Comparison of ENCODE assay signal across 18 cellular contexts in the genomic region with DNA sequence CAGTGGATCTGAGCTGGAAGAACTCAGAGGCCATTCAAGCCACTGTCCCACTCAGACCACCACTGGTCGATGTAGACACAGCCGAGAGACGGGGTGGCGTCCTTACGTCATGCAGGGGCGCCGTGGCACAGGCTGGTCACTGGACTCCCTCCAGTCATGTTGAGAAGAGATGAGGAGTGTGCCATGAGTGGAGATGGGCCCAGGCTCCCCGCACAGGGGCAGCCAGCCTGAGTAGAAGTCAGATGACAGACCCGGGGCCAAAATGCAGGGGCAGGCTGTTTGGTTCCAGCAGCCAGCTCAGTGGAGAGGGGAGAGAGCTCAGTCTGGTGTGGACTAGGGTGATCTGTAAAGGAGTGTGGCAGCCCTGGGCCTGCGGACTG.
"Had no signal": no experiment of that assay in that cellular context is flagged by ENCODE, and none has a peak within 500 bp of the region (broad histone marks: within the 10 kb centered on the region; RNA-seq: fewer than 3 reads in every experiment).

No MANE protein-coding gene starts in this region.

- ATAC-seq: activated CD8-positive, alpha-beta memory T cell treated with anti-CD3 and anti-CD28 coated beads, Interleukin-2, amount 10 ng/mL, durations not matched to agents 7 days and 5 days had no signal

- DNase-seq: activated B cell treated with CpG ODN at 0.5 μM for 24 hours; activated CD4-positive, alpha-beta T cell treated with anti-CD3 and anti-CD28 coated beads for 1 hour; activated CD4-positive, alpha-beta T cell treated with anti-CD3 and anti-CD28 coated beads, Interleukin-2, amount 10 ng/mL, durations not matched to agents 24 days and 14 days; activated CD4-positive, alpha-beta T cell treated with anti-CD3 and anti-CD28 coated beads, Interleukin-2, amount 50 U/mL, for 48 hours; activated CD8-positive, alpha-beta memory T cell treated with anti-CD3 and anti-CD28 coated beads, Interleukin-2, amount 10 ng/mL, durations not matched to agents 7 days and 5 days; activated effector memory CD4-positive, alpha-beta T cell treated with Interleukin-2 at 50 U/mL for 16 hours; activated naive CD4-positive, alpha-beta T cell; activated T-cell treated with anti-CD3 and anti-CD28 coated beads, Interleukin-2, amount 50 U/mL, for 24 hours; central memory CD4-positive, alpha-beta T cell; MM.1S; NCI-H1105; NCI-H1436; NCI-H1694 treated with DMSO at 0.1 percent for 48 hours; NCI-H2029 treated with DMSO at 0.1 percent for 48 hours; NCI-H345; T-helper 9 cell had no signal

- H3K27me3 ChIP-seq: breast epithelium had no signal

- H3K27ac ChIP-seq: breast epithelium had no signal

- H3K36me3 ChIP-seq: breast epithelium had no signal

- H3K9me3 ChIP-seq: breast epithelium had no signal

- FAIRE-seq: RCC 7860 had no signal

- H3K4me1 ChIP-seq: breast epithelium had no signal

- H3K4me3 ChIP-seq: breast epithelium had no signal
